In the genomic region with DNA sequence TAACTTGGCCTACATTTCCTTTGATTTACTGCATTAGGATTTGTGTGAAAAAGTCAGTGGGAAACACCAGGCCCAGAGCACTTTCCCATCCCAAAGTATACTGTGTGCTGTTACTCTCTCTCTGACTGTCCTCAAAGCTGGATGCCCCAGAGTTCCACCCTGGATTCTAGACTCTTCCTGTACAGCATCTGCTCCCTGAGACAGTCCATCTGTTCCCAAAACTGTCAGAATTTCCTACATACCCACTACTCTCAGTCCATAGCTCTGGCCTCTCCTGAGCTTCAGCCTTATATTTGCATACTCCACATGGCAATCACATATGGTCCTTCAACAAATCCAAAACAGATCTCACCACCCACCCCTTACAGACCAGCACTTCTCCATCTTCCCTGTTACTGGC, we compare ENCODE assay signal across 23 cellular contexts. TPM values are rescaled to one million over a fixed set of nuclear protein-coding genes. Genes with fewer than 3 reads are reported as not detected.
DNase-seq lines count a peak whose midpoint lies in the region; ATAC-seq and TF ChIP-seq lines count a peak whose summit lies in the region.
"Had no signal": no experiment of that assay in that cellular context is flagged by ENCODE, and none has a peak within 500 bp of the region (broad histone marks: within the 10 kb centered on the region; RNA-seq: fewer than 3 reads in every experiment).

No MANE protein-coding gene starts in this region.

- no peak overlapping the region for H3K9ac ChIP-seq in H9 (ENCODE audit: extremely low read depth, insufficient read length, low read length)

- no peaks in the 10 kb centered on the region for H3K9me3 ChIP-seq in CD4-positive, alpha-beta memory T cell (ENCODE audit: control insufficient read depth in 1 of 2, low read length in 2 of 2)
- no peaks in the 10 kb centered on the region for H3K9me3 ChIP-seq in H9 (ENCODE audit: control insufficient read depth, low read depth, low read length)
- H3K9me3 ChIP-seq: Caco-2, SJCRH30 had no signal

- H3T11ph ChIP-seq in H9 (ENCODE audit: low read length), result no peak overlapping the region

- H2AFZ ChIP-seq in H9 (ENCODE audit: low read length), result no peak overlapping the region
- H2AFZ ChIP-seq: PC-9 had no signal

- H3K4me3 ChIP-seq in CD4-positive, alpha-beta memory T cell (ENCODE audit: low read length in 2 of 2), result no peak overlapping the region
- H3K4me3 ChIP-seq: K562, PC-9, SJCRH30 had no signal

- CTCF ChIA-PET in CD4-positive, alpha-beta memory T cell (lab: Charles Lee; ENCODE audit: partially characterized antibody), result interaction anchor here (3.9 kb wide), 1 partner anchor 29 kb away, joined by 15 read pairs; no protein-coding TSS in a partner anchor

- H3K4me3 Mint-ChIP-seq in CD4-positive, alpha-beta memory T cell, result no peak overlapping the region
- peak overlapping the region; percentile 33 for H3K4me3 Mint-ChIP-seq in glutamatergic neuron (ENCODE audit: unreplicated experiment)
- H3K4me3 Mint-ChIP-seq in H9, result no peak overlapping the region
- H3K4me3 Mint-ChIP-seq: CD8-positive, alpha-beta T cell had no signal

- no peak overlapping the region for H3K4me2 ChIP-seq in H9 (ENCODE audit: insufficient read depth, insufficient read length, low read length)
- H3K4me2 ChIP-seq: PC-9 had no signal

- H3K79me2 ChIP-seq in H9 (ENCODE audit: insufficient read depth, low read length), result no peaks in the 10 kb centered on the region

- no peaks in the 10 kb centered on the region for H4K20me1 ChIP-seq in H9 (ENCODE audit: control insufficient read depth, insufficient read depth, insufficient read length)

- peaks cover 71 to 89% of the 10 kb centered on the region in 2 donors for H3K36me3 Mint-ChIP-seq in CD4-positive, alpha-beta memory T cell
- H3K36me3 Mint-ChIP-seq in glutamatergic neuron (ENCODE audit: unreplicated experiment) (no peaks in the 10 kb centered on the region), H9 (ENCODE audit: insufficient read depth in 1 of 3, low read depth in 3 of 3) (peaks cover 6 to 65% (median 54%) of the 10 kb centered on the region in 3 experiments; a peak in 6 of 7 replicates)

- H3K36me3 ChIP-seq in CD4-positive, alpha-beta memory T cell (ENCODE audit: insufficient read depth, low read length), result peaks cover 66% of the 10 kb centered on the region

- no peak overlapping the region for H4K91ac ChIP-seq in H9 (ENCODE audit: insufficient read length, low read depth, low read length)

- no peaks in the 10 kb centered on the region for H3K27me3 Mint-ChIP-seq in CD4-positive, alpha-beta memory T cell
- H3K27me3 Mint-ChIP-seq in glutamatergic neuron (ENCODE audit: unreplicated experiment) (no peaks in the 10 kb centered on the region), H9 (ENCODE audit: low read depth) (no peaks in the 10 kb centered on the region)

- no peak overlapping the region for H4K5ac ChIP-seq in H9 (ENCODE audit: insufficient read length, low read depth, low read length)

- POLR2A ChIA-PET in CD4-positive, alpha-beta memory T cell (lab: Charles Lee; ENCODE audit: partially characterized antibody), result no interaction called here

- no peak for ATAC-seq in GM19328 (IDR thresholded peaks at IDR 0.05; ENCODE audit: unreplicated experiment)
- ATAC-seq: CD8-positive, alpha-beta T cell; K562; Right ventricle myocardium inferior; SK-N-SH treated with all-trans-retinoic acid at 6 μM for 48 hours had no signal

- H3K27me3 ChIP-seq in CD4-positive, alpha-beta memory T cell (ENCODE audit: insufficient read depth, low read length), result no peaks in the 10 kb centered on the region
- no peaks in the 10 kb centered on the region for H3K27me3 ChIP-seq in H9 (ENCODE audit: insufficient read depth, low read length)
- H3K27me3 ChIP-seq: SJCRH30 had no signal

- no peak overlapping the region for H2BK120ac ChIP-seq in H9 (ENCODE audit: low read depth, low read length, poor library complexity, severe bottlenecking)

- H3K4me1 Mint-ChIP-seq in CD4-positive, alpha-beta memory T cell, result peaks cover 0 to 8% (median 6%) of the 10 kb centered on the region in 4 donors
- H3K4me1 Mint-ChIP-seq in glutamatergic neuron (ENCODE audit: low read depth, unreplicated experiment), result peaks cover 24% of the 10 kb centered on the region
- H3K4me1 Mint-ChIP-seq in H9, result no peaks in the 10 kb centered on the region

- H3K4me1 ChIP-seq in CD4-positive, alpha-beta memory T cell (ENCODE audit: insufficient read depth, low read length), result no peaks in the 10 kb centered on the region
- no peaks in the 10 kb centered on the region for H3K4me1 ChIP-seq in H9 (ENCODE audit: insufficient read depth, low read length)
- H3K4me1 ChIP-seq: Caco-2, SJCRH30 had no signal

- no peak overlapping the region for H3K18ac ChIP-seq in H9 (ENCODE audit: insufficient read length, low read depth, low read length)

- no peak for DNase-seq in CD4-positive, alpha-beta memory T cell
- DNase-seq in DMS 273 (lab: John Stamatoyannopoulos, UW; ENCODE audit: unreplicated experiment) (peak; percentile 78), NCI-H524 treated with DMSO at 0.1 percent for 48 hours (lab: John Stamatoyannopoulos, UW) (peak; percentile 89), glutamatergic neuron (no peak), H9 (no peak)
- no peak for DNase-seq in activated effector memory CD4-positive, alpha-beta T cell treated with Interleukin-2 at 50 U/mL for 16 hours
- DNase-seq: Caco-2; CD8-positive, alpha-beta T cell; DMS79 treated with DMSO at 0.1 percent for 48 hours; Kasumi-1; MV-4-11; NCI-H1105; NCI-H1436 treated with DMSO at 0.1 percent for 48 hours; NCI-H2029; NCI-H345; NCI-H510A treated with DMSO at 0.1 percent for 48 hours; NCI-H774; PC-9; SJCRH30 had no signal

- no peak overlapping the region for H2BK20ac ChIP-seq in H9 (ENCODE audit: low read depth, low read length, poor library complexity, severe bottlenecking)

- TF ChIP-seq CTCF in glutamatergic neuron (IDR thresholded peaks at IDR 0.05; ENCODE audit: partially characterized antibody, unreplicated experiment) (no peak), H9 (conservative IDR thresholded peaks at IDR 0.05) (no peak)

- no peak overlapping the region for H2AK5ac ChIP-seq in H9 (ENCODE audit: insufficient read length, low read length)

- H3K14ac ChIP-seq in H9 (ENCODE audit: insufficient read depth, low read length), result no peak overlapping the region

- no peak overlapping the region for H2BK15ac ChIP-seq in H9 (ENCODE audit: low read depth, low read length)

- no peak overlapping the region for H3K56ac ChIP-seq in H9 (ENCODE audit: insufficient read length, low read depth, low read length)

- H3K79me1 ChIP-seq in H9 (ENCODE audit: insufficient read depth, low read depth, low read length, poor library complexity, severe bottlenecking), result no peaks in the 10 kb centered on the region

- no peak overlapping the region for H3K4ac ChIP-seq in H9 (ENCODE audit: low read depth, low read length)

- H2BK5ac ChIP-seq in H9 (ENCODE audit: insufficient read length, low read length), result no peak overlapping the region

- intact Hi-C loops in CD4-positive, alpha-beta memory T cell (cut with micrococcal nuclease), result no loop called here

- no peak overlapping the region for H4K8ac ChIP-seq in H9 (replicated peaks; ENCODE audit: insufficient read length, low read depth, low read length)

- H3K27ac Mint-ChIP-seq in CD4-positive, alpha-beta memory T cell, result peak overlapping the region in 4 of 7 donors; percentile 24 to 72 (median 28)
- H3K27ac Mint-ChIP-seq in glutamatergic neuron (ENCODE audit: unreplicated experiment) (peak overlapping the region; percentile 87), H9 (no peak overlapping the region)
- H3K27ac Mint-ChIP-seq: CD8-positive, alpha-beta T cell had no signal

- no peak overlapping the region for H2BK12ac ChIP-seq in H9 (ENCODE audit: insufficient read length, low read depth, low read length)

- no peaks in the 10 kb centered on the region for H3K23me2 ChIP-seq in H9 (ENCODE audit: insufficient read length, low read depth, low read length, poor library complexity, severe bottlenecking)

- no peak overlapping the region for H3K23ac ChIP-seq in H9 (ENCODE audit: insufficient read length, low read depth, low read length)

- H3K27ac ChIP-seq in CD4-positive, alpha-beta memory T cell (ENCODE audit: low read depth, low read length), result no peak overlapping the region
- H3K27ac ChIP-seq in H9 (ENCODE audit: insufficient read length, low read depth, low read length), result no peak overlapping the region
- H3K27ac ChIP-seq: PC-9, SJCRH30 had no signal

- no peaks in the 10 kb centered on the region for H3K9me3 Mint-ChIP-seq in CD4-positive, alpha-beta memory T cell
- H3K9me3 Mint-ChIP-seq in glutamatergic neuron (ENCODE audit: unreplicated experiment) (peaks cover 5% of the 10 kb centered on the region), H9 (no peaks in the 10 kb centered on the region)
- H3K9me3 Mint-ChIP-seq: CD8-positive, alpha-beta T cell had no signal

RNA-seq across cellular contexts. Expression of a gene that starts 9.5 kb away (rescaled TPM):
- 10 to 100 TPM; 29.4 to 32.3 TPM for total RNA-seq in CD4-positive, alpha-beta memory T cell
- polyA plus RNA-seq in CD4-positive, alpha-beta memory T cell, result 10 to 100 TPM; 21.2 to 21.3 TPM
- total RNA-seq in glutamatergic neuron (ENCODE audit: unreplicated experiment) (51.9 TPM), H9 (2021) (34.7 and 38.7 TPM in 2 replicates)

RNA-seq across cellular contexts. Expression of a gene that starts 9.8 kb away (rescaled TPM):
- 10 to 100 TPM in 1 of 2 experiments, 1 to 10 TPM in 1; 9.0 to 11.4 TPM for total RNA-seq in CD4-positive, alpha-beta memory T cell
- polyA plus RNA-seq in CD4-positive, alpha-beta memory T cell, result 10 to 100 TPM; 15.8 to 27.0 TPM
- total RNA-seq in glutamatergic neuron (ENCODE audit: unreplicated experiment) (5.5 TPM), H9 (2021) (10.9 and 11.7 TPM in 2 replicates)

Comparison
In these comparisons a context has a peak if more than half of its experiments do, and no peak if none do; other contexts are left out.
1. DNase-seq: peak in DMS 273 (single experiment) and NCI-H524 treated with DMSO at 0.1 percent for 48 hours (single experiment); none in CD4-positive, alpha-beta memory T cell (0 of 5), glutamatergic neuron (single experiment), H9 (single experiment) and activated effector memory CD4-positive, alpha-beta T cell treated with Interleukin-2 at 50 U/mL for 16 hours (single experiment).
2. H3K27ac Mint-ChIP-seq: peak in CD4-positive, alpha-beta memory T cell (4 of 7) and glutamatergic neuron (single experiment); none in H9 (0 of 3).